In genomic region chr2:190887089-190887488, GRCh38 we compare ENCODE assay signal across 9 cellular contexts. TPM values are rescaled to one million over a fixed set of nuclear protein-coding genes. Genes with fewer than 3 reads are reported as not detected.
DNase-seq lines count a peak whose midpoint lies in the region; ATAC-seq and TF ChIP-seq lines count a peak whose summit lies in the region.
"Had no signal": no experiment of that assay in that cellular context is flagged by ENCODE, and none has a peak within 500 bp of the region (broad histone marks: within the 10 kb centered on the region; RNA-seq: fewer than 3 reads in every experiment).

No MANE protein-coding gene starts in this region.

- peaks cover 100% of the 10 kb centered on the region for H4K20me1 ChIP-seq in smooth muscle cell (ENCODE audit: low read depth)

- H2AFZ ChIP-seq in smooth muscle cell (ENCODE audit: low read depth), result no peak overlapping the region

- H3K4me3 Mint-ChIP-seq in Calu3 (ENCODE audit: low read depth, unreplicated experiment), result no peak overlapping the region

- H3K27ac Mint-ChIP-seq in Calu3 (ENCODE audit: unreplicated experiment), result no peak overlapping the region

- H3K4me1 Mint-ChIP-seq in Calu3 (ENCODE audit: low read depth, unreplicated experiment), result peaks cover 61% of the 10 kb centered on the region

- in situ Hi-C loops in transverse colon (cut with MboI; ENCODE audit: low pct_ligation_motif_present in 1 of 4, low pct_unique_long_range_greater_than_20kb in 1 of 4, low sequenced_read_pairs in 3 of 4), result loop anchor here in 1 of 4 donors (25.0 kb wide), 1 partner anchor 125 kb away; the partner anchor contains the start of gene STAT1

- H3K27me3 ChIP-seq in RWPE2 (ENCODE audit: insufficient read depth, poor library complexity, severe bottlenecking) (no peaks in the 10 kb centered on the region), smooth muscle cell (ENCODE audit: low read depth) (no peaks in the 10 kb centered on the region), transverse colon (no peaks in the 10 kb centered on the region)

- H3K27me3 Mint-ChIP-seq in Calu3 (ENCODE audit: unreplicated experiment), result no peaks in the 10 kb centered on the region

- peak overlapping the region; percentile 93 for H3K4me2 ChIP-seq in smooth muscle cell

- peaks cover 100% of the 10 kb centered on the region for H3K79me2 ChIP-seq in smooth muscle cell (ENCODE audit: low read depth)

- no peaks in the 10 kb centered on the region for H3K9me3 ChIP-seq in RWPE2 (ENCODE audit: severe bottlenecking)
- no peaks in the 10 kb centered on the region for H3K9me3 ChIP-seq in smooth muscle cell (replicated peaks; ENCODE audit: low read depth)
- H3K9me3 ChIP-seq in transverse colon, result no peaks in the 10 kb centered on the region

- CTCF ChIA-PET in Calu3 (lab: Charles Lee), result interaction anchor here (0.6 to 0.8 kb wide), 3 partner anchors 29 to 271 kb away, joined by 3 read pairs; no protein-coding TSS in a partner anchor

- ATAC-seq in HG02852 (IDR thresholded peaks at IDR 0.05; ENCODE audit: unreplicated experiment) (peak; percentile 72), RWPE2 (ENCODE audit: low read depth) (peak; percentile 71)

- H3K36me3 ChIP-seq in RWPE2 (ENCODE audit: low read depth) (peaks cover 55% of the 10 kb centered on the region), smooth muscle cell (ENCODE audit: low read depth) (peaks cover 7% of the 10 kb centered on the region), transverse colon (no peaks in the 10 kb centered on the region)

- H3K4me1 ChIP-seq in RWPE2 (ENCODE audit: insufficient read depth, poor library complexity, severe bottlenecking), result peaks cover 34% of the 10 kb centered on the region
- H3K4me1 ChIP-seq in smooth muscle cell (ENCODE audit: low read depth), result peaks cover 33% of the 10 kb centered on the region
- peaks cover 3 to 93% (median 47%) of the 10 kb centered on the region in 4 donors for H3K4me1 ChIP-seq in transverse colon

- H3F3A ChIP-seq in smooth muscle cell (ENCODE audit: low read depth), result no peaks in the 10 kb centered on the region

- H3K9me3 Mint-ChIP-seq in Calu3 (ENCODE audit: low read depth, unreplicated experiment), result no peaks in the 10 kb centered on the region

- TF ChIP-seq POLR2A in transverse colon (IDR thresholded peaks at IDR 0.05), result no peak

- no peak for TF ChIP-seq CTCF in RWPE2 (IDR thresholded peaks at IDR 0.05; ENCODE audit: poor library complexity, severe bottlenecking)
- TF ChIP-seq CTCF in smooth muscle cell (IDR thresholded peaks at IDR 0.05; ENCODE audit: borderline replicate concordance, insufficient read depth, poor library complexity, severe bottlenecking), result no peak
- no peak for TF ChIP-seq CTCF in transverse colon (IDR thresholded peaks at IDR 0.05)
- TF ChIP-seq CTCF in Calu3 (IDR thresholded peaks at IDR 0.05; ENCODE audit: unreplicated experiment), result no peak

- WGBS in smooth muscle cell (ENCODE audit: low lambda C conversion rate), result 67% methylated on average over 2 of the region's 2 CpGs
- 58 to 79% methylated on average over 2 of the region's 2 CpGs for WGBS in transverse colon (ENCODE audit: low coverage in 1 of 2), 2 donors

- intact Hi-C loops in posterior vena cava (cut with DNase I) (no loop called here), transverse colon (cut with DNase I; ENCODE audit: low total_unique reads) (no loop called here), Calu3 (cut with micrococcal nuclease; ENCODE audit: unreplicated experiment) (no loop called here)

- DNase-seq in NOMO-1 treated with DMSO at 0.1 percent for 48 hours (lab: John Stamatoyannopoulos, UW; ENCODE audit: unreplicated experiment) (peak; percentile 5), NOMO-1 treated with dmso at 0.1 percent for 144 hours (lab: John Stamatoyannopoulos, UW; ENCODE audit: unreplicated experiment) (no peak), RWPE2 (ENCODE audit: low spot score) (no peak), smooth muscle cell (lab: John Stamatoyannopoulos, UW; ENCODE audit: unreplicated experiment) (no peak), posterior vena cava (ENCODE audit: low spot score) (no peak), transverse colon (no peak), Calu3 (no peak)

- H3K36me3 Mint-ChIP-seq in Calu3 (ENCODE audit: insufficient read depth, unreplicated experiment), result peaks cover 37% of the 10 kb centered on the region

- no peak for TF ChIP-seq EP300 in transverse colon (IDR thresholded peaks at IDR 0.05; ENCODE audit: low read depth)

- H3K27ac ChIP-seq in RWPE2 (ENCODE audit: poor library complexity, severe bottlenecking) (no peak overlapping the region), smooth muscle cell (ENCODE audit: low read depth) (peak overlapping the region; percentile 38), transverse colon (no peak overlapping the region)
- H3K27ac ChIP-seq: C4-2B had no signal

- no peak overlapping the region for H3K9ac ChIP-seq in smooth muscle cell (ENCODE audit: low read depth)

- no TSS peak for BruUV-seq in Calu3 (replicated peaks; lab: Mats Ljungman, UMichigan)

- H3K4me3 ChIP-seq in RWPE2 (ENCODE audit: severe bottlenecking) (no peak overlapping the region), smooth muscle cell (peak overlapping the region; percentile 79), transverse colon (no peak overlapping the region)

RNA-seq across cellular contexts. Expression of gene GLS, which starts 6.5 kb away (rescaled TPM):
- total RNA-seq in smooth muscle cell, result 454 and 515 TPM in 2 replicates
- polyA plus RNA-seq in smooth muscle cell, result 76.2 and 114 TPM in 2 replicates
- 100 to 1,000 TPM; 231 to 237 TPM for total RNA-seq in posterior vena cava
- total RNA-seq in transverse colon, result 100 to 1,000 TPM in 1 of 4 donors, 10 to 100 TPM in 3; 58.0 to 141 (median 68.7) TPM
- 110 and 115 TPM in 2 replicates for total RNA-seq in Calu3 (2022)
